11 cellular contexts compared by ENCODE assay signal in the genomic region with DNA sequence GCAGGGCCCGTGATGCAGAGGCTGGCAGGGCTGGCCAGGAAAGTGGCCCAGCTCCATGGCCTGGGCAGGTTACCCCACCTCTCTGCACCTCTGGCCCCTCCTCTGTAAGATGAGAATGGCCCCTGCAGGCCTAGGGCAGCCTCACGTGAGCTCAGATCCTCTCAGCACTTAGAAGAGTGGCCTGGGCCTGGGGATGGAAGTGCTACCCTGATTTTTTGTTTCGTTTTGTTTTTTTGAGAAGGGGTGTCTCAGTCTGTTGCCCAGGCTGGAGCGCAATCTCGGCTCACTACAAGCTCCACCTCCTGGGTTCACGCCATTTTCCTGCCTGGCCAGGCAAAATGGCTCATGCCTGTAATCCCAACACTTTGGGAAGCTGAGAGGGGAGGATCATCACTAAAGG. TPM values are rescaled to one million over a fixed set of nuclear protein-coding genes. Genes with fewer than 3 reads are reported as not detected.
DNase-seq lines count a peak whose midpoint lies in the region; ATAC-seq and TF ChIP-seq lines count a peak whose summit lies in the region.
"Had no signal": no experiment of that assay in that cellular context is flagged by ENCODE, and none has a peak within 500 bp of the region (broad histone marks: within the 10 kb centered on the region; RNA-seq: fewer than 3 reads in every experiment).

No MANE protein-coding gene starts in this region.

- no peaks in the 10 kb centered on the region for H3K36me3 ChIP-seq in CD4-positive, alpha-beta memory T cell (ENCODE audit: insufficient read depth, low read length)
- H3K36me3 ChIP-seq in mesenchymal stem cell (ENCODE audit: control insufficient read depth in 1 of 2, insufficient read depth in 2 of 2, low read depth in 1 of 2, low read length in 2 of 2) (no peaks in the 10 kb centered on the region), suprapubic skin (no peaks in the 10 kb centered on the region)
- H3K36me3 ChIP-seq: transverse colon had no signal

- TF ChIP-seq POLR2A in suprapubic skin (IDR thresholded peaks at IDR 0.05), result no peak

- H3K79me1 ChIP-seq in mesenchymal stem cell (replicated peaks; ENCODE audit: low read length, poor library complexity, severe bottlenecking), result no peaks in the 10 kb centered on the region

- DNase-seq in CD4-positive, alpha-beta memory T cell, result peak in 1 of 5 donors; percentile 55
- no peak for DNase-seq in activated B cell treated with CpG ODN at 0.5 μM for 24 hours
- no peak for DNase-seq in mesenchymal stem cell
- DNase-seq in suprapubic skin (ENCODE audit: low spot score in 2 of 2), result no peak
- DNase-seq in stimulated activated CD4-positive, alpha-beta T cell treated with anti-CD3 and anti-CD28 coated beads, Interleukin-4, amount 100 ng/mL, for 1 hour, result no peak
- no peak for DNase-seq in NCI-H82 (lab: John Stamatoyannopoulos, UW)
- DNase-seq in NCI-H748 treated with DMSO at 0.1 percent for 48 hours (lab: John Stamatoyannopoulos, UW), result no peak
- DNase-seq: activated CD4-positive, CD25-positive, alpha-beta regulatory T cell; transverse colon had no signal

- no peaks in the 10 kb centered on the region for H3K9me3 Mint-ChIP-seq in CD4-positive, alpha-beta memory T cell
- H3K9me3 Mint-ChIP-seq in activated B cell treated with CpG ODN at 0.5 μM for 24 hours, result no peaks in the 10 kb centered on the region

- H3K27me3 Mint-ChIP-seq in CD4-positive, alpha-beta memory T cell, result no peaks in the 10 kb centered on the region
- no peaks in the 10 kb centered on the region for H3K27me3 Mint-ChIP-seq in activated B cell treated with CpG ODN at 0.5 μM for 24 hours

- intact Hi-C loops in CD4-positive, alpha-beta memory T cell (cut with micrococcal nuclease), result no loop called here
- intact Hi-C loops in activated B cell treated with CpG ODN at 0.5 μM for 24 hours (cut with micrococcal nuclease), result no loop called here

- peak overlapping the region in 6 of 8 donors; percentile 15 to 84 (median 58) for H3K4me3 Mint-ChIP-seq in CD4-positive, alpha-beta memory T cell
- no peak overlapping the region for H3K4me3 Mint-ChIP-seq in activated B cell treated with CpG ODN at 0.5 μM for 24 hours

- TF ChIP-seq CTCF in activated B cell treated with CpG ODN at 0.5 μM for 24 hours (IDR thresholded peaks at IDR 0.05), result no peak
- TF ChIP-seq CTCF in suprapubic skin (IDR thresholded peaks at IDR 0.05), result no peak

- no peak overlapping the region for H2BK12ac ChIP-seq in mesenchymal stem cell (ENCODE audit: low read length in 2 of 2)

- no peaks in the 10 kb centered on the region for H3K36me3 Mint-ChIP-seq in CD4-positive, alpha-beta memory T cell
- H3K36me3 Mint-ChIP-seq in activated B cell treated with CpG ODN at 0.5 μM for 24 hours (ENCODE audit: low read depth), result no peaks in the 10 kb centered on the region

- H3K9ac ChIP-seq in mesenchymal stem cell (ENCODE audit: low read length), result no peak overlapping the region

- no peak for TF ChIP-seq EP300 in suprapubic skin (IDR thresholded peaks at IDR 0.05)

- no peaks in the 10 kb centered on the region for H3K27me3 ChIP-seq in CD4-positive, alpha-beta memory T cell (ENCODE audit: insufficient read depth, low read length)
- H3K27me3 ChIP-seq in mesenchymal stem cell (ENCODE audit: control insufficient read depth in 1 of 2, insufficient read depth in 1 of 2, low read length in 2 of 2) (peaks cover 0 to 23% of the 10 kb centered on the region in 2 experiments), suprapubic skin (no peaks in the 10 kb centered on the region)
- H3K27me3 ChIP-seq: transverse colon had no signal

- H3K4me3 ChIP-seq in CD4-positive, alpha-beta memory T cell (ENCODE audit: low read length in 2 of 2), result no peak overlapping the region
- no peak overlapping the region for H3K4me3 ChIP-seq in mesenchymal stem cell (ENCODE audit: insufficient read depth in 1 of 2, low read depth in 1 of 2, low read length in 2 of 2)
- no peak overlapping the region for H3K4me3 ChIP-seq in suprapubic skin
- H3K4me3 ChIP-seq: transverse colon had no signal

- ATAC-seq in GM18511 (IDR thresholded peaks at IDR 0.05; ENCODE audit: unreplicated experiment) (peak; percentile 49), activated B cell treated with CpG ODN at 0.5 μM for 24 hours (ENCODE audit: low read depth) (no peak)

- 64% methylated on average over 6 of the region's 6 CpGs for WGBS in mesenchymal stem cell
- 76% methylated on average over 6 of the region's 6 CpGs for WGBS in suprapubic skin

- no peaks in the 10 kb centered on the region for H3K9me3 ChIP-seq in CD4-positive, alpha-beta memory T cell (ENCODE audit: control insufficient read depth in 1 of 2, low read length in 2 of 2)
- H3K9me3 ChIP-seq in mesenchymal stem cell (ENCODE audit: control insufficient read depth, low read length) (no peaks in the 10 kb centered on the region), suprapubic skin (no peaks in the 10 kb centered on the region)
- H3K9me3 ChIP-seq: transverse colon had no signal

- peak overlapping the region; percentile 42 for H2AFZ ChIP-seq in mesenchymal stem cell (ENCODE audit: low read depth, low read length)

- H2AK5ac ChIP-seq in mesenchymal stem cell (ENCODE audit: low read length, severe bottlenecking), result no peak overlapping the region

- H3K23ac ChIP-seq in mesenchymal stem cell (ENCODE audit: low read length in 2 of 2), result peak overlapping the region in 1 of 2 experiments; percentile 53

- H4K8ac ChIP-seq in mesenchymal stem cell (ENCODE audit: low read length), result peak overlapping the region; percentile 87

- no peak overlapping the region for H3K18ac ChIP-seq in mesenchymal stem cell (ENCODE audit: low read depth in 1 of 2, low read length in 2 of 2)

- no peak overlapping the region for H4K91ac ChIP-seq in mesenchymal stem cell (ENCODE audit: low read length)

- no peak overlapping the region for H3K4me2 ChIP-seq in mesenchymal stem cell (ENCODE audit: low read length, poor library complexity, severe bottlenecking)

- peaks cover 34 to 75% (median 58%) of the 10 kb centered on the region in 4 donors for H3K4me1 Mint-ChIP-seq in CD4-positive, alpha-beta memory T cell
- H3K4me1 Mint-ChIP-seq in activated B cell treated with CpG ODN at 0.5 μM for 24 hours, result peaks cover 66% of the 10 kb centered on the region

- peaks cover 76% of the 10 kb centered on the region for H3K4me1 ChIP-seq in CD4-positive, alpha-beta memory T cell (ENCODE audit: insufficient read depth, low read length)
- H3K4me1 ChIP-seq in mesenchymal stem cell (ENCODE audit: control insufficient read depth, insufficient read depth, low read depth, low read length) (peaks cover 7% of the 10 kb centered on the region), suprapubic skin (peaks cover 13% of the 10 kb centered on the region)

- no peak overlapping the region for H2BK120ac ChIP-seq in mesenchymal stem cell (ENCODE audit: low read depth, low read length)

- H2BK15ac ChIP-seq in mesenchymal stem cell (ENCODE audit: low read depth, poor library complexity, severe bottlenecking), result peak overlapping the region; percentile 15

- peak overlapping the region; percentile 86 for H3K27ac ChIP-seq in CD4-positive, alpha-beta memory T cell (ENCODE audit: low read depth, low read length)
- H3K27ac ChIP-seq in mesenchymal stem cell (ENCODE audit: low read length, poor library complexity, severe bottlenecking) (no peak overlapping the region), suprapubic skin (no peak overlapping the region)

- H2BK5ac ChIP-seq in mesenchymal stem cell (ENCODE audit: low read depth, low read length, poor library complexity, severe bottlenecking), result no peak overlapping the region

- H3K14ac ChIP-seq in mesenchymal stem cell (ENCODE audit: low read length in 2 of 2), result no peak overlapping the region

- peak overlapping the region; percentile 86 to 99 (median 97) for H3K27ac Mint-ChIP-seq in CD4-positive, alpha-beta memory T cell
- peak overlapping the region; percentile 94 for H3K27ac Mint-ChIP-seq in activated B cell treated with CpG ODN at 0.5 μM for 24 hours

- POLR2A ChIA-PET in CD4-positive, alpha-beta memory T cell (lab: Charles Lee; ENCODE audit: partially characterized antibody), result interaction anchor here (1.2 to 5.2 kb wide), 9 partner anchors 8 to 221 kb away, joined by 3 to 39 read pairs (median 5); partner anchors contain the start of genes APOBEC3C, APOBEC3D and RPL3
- POLR2A ChIA-PET in activated B cell treated with CpG ODN at 0.5 μM for 24 hours (lab: Charles Lee), result interaction anchor here (0.6 to 4.5 kb wide), 16 partner anchors 10 to 422 kb away, joined by 3 to 212 read pairs (median 11); partner anchors contain the start of genes APOBEC3C, APOBEC3D, APOBEC3G and ATF4

- H3K4ac ChIP-seq in mesenchymal stem cell (ENCODE audit: low read depth in 1 of 2, low read length in 2 of 2), result peak overlapping the region in 1 of 2 experiments; percentile 47

- CTCF ChIA-PET in CD4-positive, alpha-beta memory T cell (lab: Charles Lee; ENCODE audit: partially characterized antibody), result interaction anchor here (1.0 to 2.0 kb wide), 4 partner anchors 17 to 20 kb away, joined by 3 to 6 read pairs (median 4); no protein-coding TSS in a partner anchor
- CTCF ChIA-PET in activated B cell treated with CpG ODN at 0.5 μM for 24 hours (lab: Charles Lee), result interaction anchor here (1.4 kb wide), 1 partner anchor 95 kb away, joined by 4 read pairs; no protein-coding TSS in a partner anchor

RNA-seq across cellular contexts. Expression of gene APOBEC3H, which starts 1.0 kb away (rescaled TPM):
- 1 to 10 TPM; 7.5 to 8.5 TPM for total RNA-seq in CD4-positive, alpha-beta memory T cell
- 1 to 10 TPM; 5.7 to 6.2 TPM for polyA plus RNA-seq in CD4-positive, alpha-beta memory T cell
- total RNA-seq in activated B cell treated with CpG ODN at 0.5 μM for 24 hours, result 1.4 TPM in 2 replicates
- polyA plus RNA-seq in mesenchymal stem cell (2013, experiment 1 of 2), result 0.76 TPM
- polyA plus RNA-seq in mesenchymal stem cell (2013, experiment 2 of 2), result 0.51 TPM
- total RNA-seq in suprapubic skin, result under 1 TPM in 1 of 4 donors, not detected in 3; 0.52 TPM
- total RNA-seq: M059J had no signal

RNA-seq across cellular contexts. Expression of gene APOBEC3G, which starts 21.0 kb away (rescaled TPM):
- 10 to 100 TPM; 44.5 to 47.5 TPM for total RNA-seq in CD4-positive, alpha-beta memory T cell
- polyA plus RNA-seq in CD4-positive, alpha-beta memory T cell, result 100 to 1,000 TPM in 1 of 2 donors, 10 to 100 TPM in 1; 98.5 to 110 TPM
- total RNA-seq in activated B cell treated with CpG ODN at 0.5 μM for 24 hours (145 and 152 TPM in 2 replicates), suprapubic skin (1 to 10 TPM in 2 of 4 donors, under 1 TPM in 2; 0.45 to 5.2 (median 1.5) TPM)
- polyA plus RNA-seq in mesenchymal stem cell (2013, experiment 1 of 2), result 10.2 TPM
- 10.7 TPM for polyA plus RNA-seq in mesenchymal stem cell (2013, experiment 2 of 2)

RNA-seq across cellular contexts. Expression of gene CBX7, which starts 54.5 kb away (rescaled TPM):
- total RNA-seq in CD4-positive, alpha-beta memory T cell, result 100 to 1,000 TPM; 181 to 198 TPM
- 10 to 100 TPM; 22.8 to 38.8 TPM for polyA plus RNA-seq in CD4-positive, alpha-beta memory T cell
- total RNA-seq in activated B cell treated with CpG ODN at 0.5 μM for 24 hours, result 42.6 and 45.4 TPM in 2 replicates
- 2.0 TPM for polyA plus RNA-seq in mesenchymal stem cell (2013, experiment 1 of 2)
- 1.6 TPM for polyA plus RNA-seq in mesenchymal stem cell (2013, experiment 2 of 2)
- total RNA-seq in suprapubic skin, result 100 to 1,000 TPM in 1 of 4 donors, 10 to 100 TPM in 3; 38.1 to 126 (median 56.3) TPM

RNA-seq across cellular contexts. Expression of gene APOBEC3F, which starts 57.4 kb away (rescaled TPM):
- 10 to 100 TPM; 18.3 to 18.4 TPM for total RNA-seq in CD4-positive, alpha-beta memory T cell
- 10 to 100 TPM in 1 of 2 donors, 1 to 10 TPM in 1; 3.3 to 15.4 TPM for polyA plus RNA-seq in CD4-positive, alpha-beta memory T cell
- total RNA-seq in activated B cell treated with CpG ODN at 0.5 μM for 24 hours, result 75.6 and 82.4 TPM in 2 replicates
- 13.4 TPM for polyA plus RNA-seq in mesenchymal stem cell (2013, experiment 1 of 2)
- polyA plus RNA-seq in mesenchymal stem cell (2013, experiment 2 of 2), result 14.5 TPM
- total RNA-seq in suprapubic skin, result 1 to 10 TPM in 2 of 4 donors, under 1 TPM in 1, not detected in 1; 0.57 to 2.0 (median 1.4) TPM

Comparison
In these comparisons a context has a peak if more than half of its experiments do, and no peak if none do; other contexts are left out.
1. RNA of gene APOBEC3G, which starts 21.0 kb away (total RNA-seq): 145 to 152 TPM in activated B cell treated with CpG ODN at 0.5 μM for 24 hours and 44.5 to 47.5 TPM in CD4-positive, alpha-beta memory T cell; 0.45 to 5.2 TPM in suprapubic skin; every median in the first group is over 4 times any median in the second.